ENCODE assay signal across 26 cellular contexts in the genomic region with DNA sequence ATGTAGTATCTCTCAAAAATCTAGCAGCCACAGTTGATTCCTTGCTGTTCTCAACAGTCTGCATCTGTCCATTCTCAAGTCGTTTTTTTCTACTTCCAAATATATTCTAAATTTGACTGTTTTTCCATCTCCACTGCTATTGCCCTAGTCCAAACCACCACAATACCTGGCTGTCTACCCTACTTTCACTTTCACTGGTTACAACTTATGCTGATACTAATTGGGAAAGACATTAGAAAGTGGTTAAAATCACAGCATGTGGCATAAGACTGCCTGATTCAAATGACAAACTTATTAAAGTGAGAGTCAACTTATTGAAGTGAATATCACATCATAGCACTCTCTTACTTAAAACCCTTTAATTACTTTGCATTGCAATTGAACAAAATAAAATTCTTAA.
"Had no signal": no experiment of that assay in that cellular context is flagged by ENCODE, and none has a peak within 500 bp of the region (broad histone marks: within the 10 kb centered on the region; RNA-seq: fewer than 3 reads in every experiment).

No MANE protein-coding gene starts in this region.

- H3K36me3 ChIP-seq: adrenal gland, breast epithelium, esophagus muscularis mucosa, neutrophil, pancreas, tibial artery had no signal

- H3K27me3 Mint-ChIP-seq: activated B cell treated with CpG ODN at 0.5 μM for 24 hours; activated CD4-positive, alpha-beta memory T cell treated with anti-CD3 and anti-CD28 coated beads for 36 hours; central memory CD8-positive, alpha-beta T cell; stimulated activated naive CD8-positive, alpha-beta T cell treated with anti-CD3 and anti-CD28 coated beads, Interleukin-15, Interleukin-2, amounts not matched to agents 100 ng/mL and 50 ng/mL, for 24 hours; T-helper 17 cell had no signal

- H3K4me3 ChIP-seq: adrenal gland, breast epithelium, esophagus muscularis mucosa, pancreas, psoas muscle, tibial artery had no signal

- ATAC-seq: pancreas, psoas muscle, right cardiac atrium, T-helper 17 cell had no signal

- H3K4me3 Mint-ChIP-seq: activated B cell treated with CpG ODN at 0.5 μM for 24 hours; activated CD4-positive, alpha-beta memory T cell treated with anti-CD3 and anti-CD28 coated beads for 36 hours; central memory CD8-positive, alpha-beta T cell; nephron; stimulated activated naive CD8-positive, alpha-beta T cell treated with anti-CD3 and anti-CD28 coated beads, Interleukin-15, Interleukin-2, amounts not matched to agents 100 ng/mL and 50 ng/mL, for 24 hours; T-helper 17 cell had no signal

- H3K9me3 Mint-ChIP-seq: central memory CD8-positive, alpha-beta T cell had no signal

- H3K27me3 ChIP-seq: adrenal gland, breast epithelium, esophagus muscularis mucosa, neutrophil, pancreas, tibial artery had no signal

- H3K4me1 ChIP-seq: adrenal gland, breast epithelium, esophagus muscularis mucosa, pancreas, psoas muscle, tibial artery had no signal

- H3K36me3 Mint-ChIP-seq: activated CD4-positive, alpha-beta memory T cell treated with anti-CD3 and anti-CD28 coated beads for 36 hours had no signal

- H3K4me1 Mint-ChIP-seq: activated B cell treated with CpG ODN at 0.5 μM for 24 hours, nephron had no signal

- FAIRE-seq: astrocyte, colon, endothelial cell of umbilical vein, frontal cortex, pancreas had no signal

- H3K27ac ChIP-seq: adrenal gland, breast epithelium, esophagus muscularis mucosa, neutrophil, pancreas, psoas muscle, tibial artery had no signal

- H3K9me3 ChIP-seq: adrenal gland, breast epithelium, esophagus muscularis mucosa, neutrophil, pancreas, psoas muscle, tibial artery had no signal

- DNase-seq: activated B cell treated with CpG ODN at 0.5 μM for 24 hours; activated CD4-positive, alpha-beta memory T cell treated with anti-CD3 and anti-CD28 coated beads for 36 hours; activated CD4-positive, alpha-beta T cell treated with anti-CD3 and anti-CD28 coated beads for 48 hours; activated T-cell treated with anti-CD3 and anti-CD28 coated beads, Interleukin-2, amount 50 U/mL, for 1 hour; adrenal gland; effector memory CD4-positive, alpha-beta T cell; glutamatergic neuron; hippocampal formation; midbrain; pancreas; psoas muscle; right cardiac atrium; stimulated activated CD4-positive, alpha-beta T cell treated with anti-CD3 and anti-CD28 coated beads, Interleukin-12 subunit alpha, Interleukin-12 subunit beta, amount 100 ng/mL, for 4 hours; stimulated activated CD4-positive, alpha-beta T cell treated with anti-CD3 and anti-CD28 coated beads, Interleukin-4, amount 100 ng/mL, for 4 hours; T-helper 17 cell; tibial artery had no signal

- H3K27ac Mint-ChIP-seq: activated B cell treated with CpG ODN at 0.5 μM for 24 hours; activated CD4-positive, alpha-beta memory T cell treated with anti-CD3 and anti-CD28 coated beads for 36 hours; nephron; stimulated activated naive CD8-positive, alpha-beta T cell treated with anti-CD3 and anti-CD28 coated beads, Interleukin-15, Interleukin-2, amounts not matched to agents 100 ng/mL and 50 ng/mL, for 24 hours; T-helper 17 cell had no signal
